Comparison of ENCODE assay signal across 8 cellular contexts in the genomic region with DNA sequence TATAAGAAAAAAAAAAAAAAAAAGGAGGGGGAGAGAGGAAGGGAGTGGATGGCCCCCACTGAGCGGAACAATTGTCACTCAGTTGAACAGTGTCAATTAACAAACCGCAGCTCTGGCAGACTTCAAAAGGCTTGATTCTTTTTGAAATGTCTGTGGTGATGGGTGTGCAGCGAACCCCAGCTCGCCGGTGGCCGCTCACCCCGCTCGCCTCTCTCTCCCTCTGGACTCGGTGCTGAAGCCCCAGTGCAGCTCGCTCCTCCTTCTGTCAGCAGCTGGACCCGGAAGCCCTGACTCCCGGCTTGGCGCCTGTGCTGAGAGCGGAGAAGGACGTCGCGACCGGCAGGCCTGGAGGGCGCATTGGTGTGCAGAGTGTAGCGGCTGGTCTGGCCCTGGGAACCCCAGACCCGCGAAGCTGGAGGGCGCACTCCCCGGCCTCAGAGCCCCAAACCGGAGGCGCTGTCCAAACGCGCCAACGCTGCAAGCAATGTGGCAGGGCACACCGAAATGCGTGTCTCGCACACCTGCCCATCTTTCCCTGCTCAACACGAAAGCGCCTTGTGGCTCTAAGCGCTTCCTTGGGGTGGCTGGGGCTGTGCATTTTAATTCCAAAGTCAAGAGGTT. TPM values are rescaled to one million over a fixed set of nuclear protein-coding genes. Genes with fewer than 3 reads are reported as not detected.
DNase-seq lines count a peak whose midpoint lies in the region; ATAC-seq and TF ChIP-seq lines count a peak whose summit lies in the region.

No MANE protein-coding gene starts in this region.

- peaks cover 62% of the 10 kb centered on the region for H3F3A ChIP-seq in neural progenitor cell (ENCODE audit: low read depth)

- H3K79me2 ChIP-seq in neural progenitor cell (ENCODE audit: low read depth) = no peaks in the 10 kb centered on the region

- TF ChIP-seq POLR2A in esophagus muscularis mucosa (IDR thresholded peaks at IDR 0.05; ENCODE audit: low read depth) = no peak

- H3K36me3 ChIP-seq in esophagus muscularis mucosa (no peaks in the 10 kb centered on the region), neural progenitor cell (no peaks in the 10 kb centered on the region)

- intact Hi-C loops in esophagus muscularis mucosa (cut with DNase I) = no loop called here

- no peak overlapping the region for H3K27ac ChIP-seq in esophagus muscularis mucosa (replicated peaks in 1 of 4)
- no peak overlapping the region for H3K27ac ChIP-seq in neural progenitor cell

- no peak overlapping the region for H2AFZ ChIP-seq in neural progenitor cell (replicated peaks)

- peak in 4 of 6 experiments; percentile 26 to 68 (median 42) for DNase-seq in stimulated activated naive CD4-positive, alpha-beta T cell (lab: John Stamatoyannopoulos, UW)
- no peak for DNase-seq in stimulated activated naive CD4-positive, alpha-beta T cell treated with Interleukin-2 at 50 U/mL for 16 hours (lab: John Stamatoyannopoulos, UW)
- DNase-seq in esophagus muscularis mucosa (ENCODE audit: extremely low spot score) = peak; percentile 91
- peak; percentile 82 for DNase-seq in neural progenitor cell (ENCODE audit: low spot score)
- DNase-seq in ureter (ENCODE audit: low spot score) = no peak

- H3K27me3 Mint-ChIP-seq in T-helper 1 cell treated with Interleukin-12 subunit alpha and Interleukin-12 subunit beta and Interleukin-4 antibody, amounts not matched to agents 30 μg/mL and 1 μg/mL, for 36 hours (ENCODE audit: low read depth) = peaks cover 90% of the 10 kb centered on the region
- H3K27me3 Mint-ChIP-seq in neural progenitor cell (ENCODE audit: insufficient read depth, low read depth) = peaks cover 86% of the 10 kb centered on the region

- WGBS in esophagus muscularis mucosa = under 1% methylated on average over 7 of the region's 35 CpGs

- TF ChIP-seq EP300 in esophagus muscularis mucosa (IDR thresholded peaks at IDR 0.05) = no peak

- ATAC-seq in HG03280 (IDR thresholded peaks at IDR 0.05; ENCODE audit: unreplicated experiment) (no peak), GM21619 (IDR thresholded peaks at IDR 0.05; ENCODE audit: unreplicated experiment) (no peak)

- peaks cover 82% of the 10 kb centered on the region for H4K20me1 ChIP-seq in neural progenitor cell (ENCODE audit: low read depth)

- no peak for TF ChIP-seq CTCF in esophagus muscularis mucosa (IDR thresholded peaks at IDR 0.05)
- peak; percentile 15 for TF ChIP-seq CTCF in neural progenitor cell (IDR thresholded peaks at IDR 0.05)

- peak overlapping the region; percentile 69 for H3K4me3 Mint-ChIP-seq in T-helper 1 cell treated with Interleukin-12 subunit alpha and Interleukin-12 subunit beta and Interleukin-4 antibody, amounts not matched to agents 30 μg/mL and 1 μg/mL, for 36 hours
- peak overlapping the region; percentile 48 for H3K4me3 Mint-ChIP-seq in neural progenitor cell

- no peak overlapping the region for H3K9ac ChIP-seq in neural progenitor cell

- no peaks in the 10 kb centered on the region for H3K9me3 Mint-ChIP-seq in T-helper 1 cell treated with Interleukin-12 subunit alpha and Interleukin-12 subunit beta and Interleukin-4 antibody, amounts not matched to agents 30 μg/mL and 1 μg/mL, for 36 hours
- H3K9me3 Mint-ChIP-seq in neural progenitor cell = peaks cover 4% of the 10 kb centered on the region

- peak overlapping the region; percentile 34 for H3K27ac Mint-ChIP-seq in T-helper 1 cell treated with Interleukin-12 subunit alpha and Interleukin-12 subunit beta and Interleukin-4 antibody, amounts not matched to agents 30 μg/mL and 1 μg/mL, for 36 hours
- no peak overlapping the region for H3K27ac Mint-ChIP-seq in neural progenitor cell

- H3K4me1 Mint-ChIP-seq in T-helper 1 cell treated with Interleukin-12 subunit alpha and Interleukin-12 subunit beta and Interleukin-4 antibody, amounts not matched to agents 30 μg/mL and 1 μg/mL, for 36 hours (ENCODE audit: low read depth) = peaks cover 31% of the 10 kb centered on the region
- peaks cover 20% of the 10 kb centered on the region for H3K4me1 Mint-ChIP-seq in neural progenitor cell

- peaks cover 5% of the 10 kb centered on the region for H3K36me3 Mint-ChIP-seq in T-helper 1 cell treated with Interleukin-12 subunit alpha and Interleukin-12 subunit beta and Interleukin-4 antibody, amounts not matched to agents 30 μg/mL and 1 μg/mL, for 36 hours (ENCODE audit: low read depth)
- no peaks in the 10 kb centered on the region for H3K36me3 Mint-ChIP-seq in neural progenitor cell

- peak overlapping the region; percentile 85 for H3K4me2 ChIP-seq in neural progenitor cell

- H3K4me3 ChIP-seq in esophagus muscularis mucosa = peak overlapping the region; percentile 44 to 61 (median 46)
- peak overlapping the region; percentile 43 for H3K4me3 ChIP-seq in neural progenitor cell

- H3K27me3 ChIP-seq in esophagus muscularis mucosa (peaks cover 7 to 100% (median 86%) of the 10 kb centered on the region in 4 donors), neural progenitor cell (peaks cover 100% of the 10 kb centered on the region)

- H3K4me1 ChIP-seq in esophagus muscularis mucosa (peaks cover 39 to 61% (median 59%) of the 10 kb centered on the region in 4 donors), neural progenitor cell (peaks cover 53% of the 10 kb centered on the region)

- H3K9me3 ChIP-seq in esophagus muscularis mucosa = no peaks in the 10 kb centered on the region
- H3K9me3 ChIP-seq in neural progenitor cell (ENCODE audit: low read depth) = no peaks in the 10 kb centered on the region

RNA-seq across cellular contexts. Expression of a gene that starts 3.4 kb away (rescaled TPM):
- total RNA-seq in esophagus muscularis mucosa = not detected
- total RNA-seq in neural progenitor cell (ENCODE audit: low replicate concordance) = not detected in 2 replicates
- total RNA-seq in ureter = not detected

RNA-seq across cellular contexts. Expression of a gene that starts 23.1 kb away (rescaled TPM):
- total RNA-seq in esophagus muscularis mucosa = 10 to 100 TPM; 17.2 to 32.0 (median 25.6) TPM
- total RNA-seq in neural progenitor cell (ENCODE audit: low replicate concordance) = 40.5 and 60.0 TPM in 2 replicates
- 22.4 TPM for total RNA-seq in ureter

Comparison
In these comparisons a context has a peak if more than half of its experiments do, and no peak if none do; other contexts are left out.
1. DNase-seq: peak in stimulated activated naive CD4-positive, alpha-beta T cell (4 of 6), esophagus muscularis mucosa (single experiment) and neural progenitor cell (single experiment); none in stimulated activated naive CD4-positive, alpha-beta T cell treated with Interleukin-2 at 50 U/mL for 16 hours (single experiment) and ureter (single experiment).